Comparison of ENCODE assay signal across 8 cellular contexts in genomic region chr14:106843951-106844483, GRCh38.
DNase-seq lines count a peak whose midpoint lies in the region; ATAC-seq and TF ChIP-seq lines count a peak whose summit lies in the region.

No MANE protein-coding gene starts in this region.

- peak; percentile 33 to 61 (median 39) for DNase-seq in NCI-H1417 (lab: John Stamatoyannopoulos, UW)
- no peak for DNase-seq in NCI-H1417 treated with DMSO at 0.1 percent for 48 hours (lab: John Stamatoyannopoulos, UW)
- DNase-seq in OCI-M1 (lab: John Stamatoyannopoulos, UW) = peak; percentile 79
- DNase-seq in ascending aorta (ENCODE audit: low spot score in 2 of 2) = no peak
- DNase-seq in NCI-H1694 treated with DMSO at 0.1 percent for 48 hours (lab: John Stamatoyannopoulos, UW) = no peak
- DNase-seq in GM19240 (ENCODE audit: insufficient read length, low spot score) = no peak

- H3K4me1 ChIP-seq in ascending aorta = no peaks in the 10 kb centered on the region
- no peaks in the 10 kb centered on the region for H3K4me1 ChIP-seq in muscle layer of colon (ENCODE audit: insufficient read depth, low read length)

- peak overlapping the region; percentile 4 to 58 for H3K4me3 ChIP-seq in ascending aorta
- H3K4me3 ChIP-seq in muscle layer of colon (ENCODE audit: low read depth in 1 of 2, low read length in 2 of 2) = peak overlapping the region; percentile 11 to 48

- H3K36me3 ChIP-seq in ascending aorta (no peaks in the 10 kb centered on the region), muscle layer of colon (ENCODE audit: insufficient read depth, low read length) (no peaks in the 10 kb centered on the region)

- H3K27ac ChIP-seq in ascending aorta (peak overlapping the region in 1 of 2 donors; percentile 33), muscle layer of colon (ENCODE audit: low read depth, low read length) (peak overlapping the region; percentile 41)

- no peak overlapping the region for H3K9ac ChIP-seq in muscle layer of colon (ENCODE audit: low read length)

- no peak for TF ChIP-seq CTCF in ascending aorta (IDR thresholded peaks at IDR 0.05)

- intact Hi-C loops in ascending aorta (cut with DNase I) = no loop called here

- no peaks in the 10 kb centered on the region for H3K9me3 ChIP-seq in ascending aorta
- no peaks in the 10 kb centered on the region for H3K9me3 ChIP-seq in muscle layer of colon (ENCODE audit: low read length)

- no peak for ATAC-seq in HG03520 (IDR thresholded peaks at IDR 0.05; ENCODE audit: unreplicated experiment)

- H3K27me3 ChIP-seq in ascending aorta (no peaks in the 10 kb centered on the region), muscle layer of colon (ENCODE audit: control insufficient read depth in 1 of 2, insufficient read depth in 2 of 2, low read length in 2 of 2) (peaks cover 0 to 5% of the 10 kb centered on the region in 2 donors)

Comparison
In these comparisons a context has a peak if more than half of its experiments do, and no peak if none do; other contexts are left out.
1. DNase-seq: peak in NCI-H1417 (3 of 3) and OCI-M1 (single experiment); none in NCI-H1417 treated with DMSO at 0.1 percent for 48 hours (single experiment), ascending aorta (0 of 2), NCI-H1694 treated with DMSO at 0.1 percent for 48 hours (single experiment) and GM19240 (single experiment).